ENCODE assay signal across 2 cellular contexts in the genomic region with DNA sequence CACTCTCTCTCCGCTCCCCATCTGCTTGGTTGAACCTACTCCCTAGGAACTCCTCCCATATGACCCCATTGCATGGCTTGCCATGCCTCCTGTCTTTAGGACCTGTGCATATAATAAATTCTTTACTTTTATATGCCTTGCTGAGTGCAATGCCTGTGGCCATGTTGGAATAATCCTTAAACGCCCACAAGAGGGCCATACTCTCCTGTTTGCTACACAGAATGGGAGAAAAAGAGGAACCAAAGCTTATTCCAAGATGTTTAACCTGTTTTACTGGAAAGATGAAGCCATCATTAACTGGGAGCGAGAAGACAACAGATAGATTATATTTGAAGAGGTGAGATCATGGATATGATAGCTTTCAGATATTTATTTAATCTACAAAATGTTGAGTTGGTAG.
TF ChIP-seq lines count a peak whose summit lies in the region.

No MANE protein-coding gene starts in this region.

TF ChIP-seq in SK-N-SH, 30 proteins besides CTCF, POLR2A, EP300 and RAD21 (continued from another document):
- TF ChIP-seq EZH2phosphoT487 (IDR thresholded peaks at IDR 0.05; ENCODE audit: borderline replicate concordance, low read depth) (no peak), RCOR1 (IDR thresholded peaks at IDR 0.05; ENCODE audit: low read length) (no peak), MEF2A (IDR thresholded peaks at IDR 0.05; ENCODE audit: borderline replicate concordance, low read depth) (no peak), TEAD4 (IDR thresholded peaks at IDR 0.05; ENCODE audit: borderline replicate concordance, insufficient read depth) (no peak), RFX5 (IDR thresholded peaks at IDR 0.05; ENCODE audit: low read length) (no peak), FOXJ3 (CRISPR knock-in tag; IDR thresholded peaks at IDR 0.05) (no peak), JUND (IDR thresholded peaks at IDR 0.05) (no peak), TAF1 (IDR thresholded peaks at IDR 0.05; ENCODE audit: borderline replicate concordance, low read depth, low read length) (no peak)
- TF ChIP-seq, protein P1, sequence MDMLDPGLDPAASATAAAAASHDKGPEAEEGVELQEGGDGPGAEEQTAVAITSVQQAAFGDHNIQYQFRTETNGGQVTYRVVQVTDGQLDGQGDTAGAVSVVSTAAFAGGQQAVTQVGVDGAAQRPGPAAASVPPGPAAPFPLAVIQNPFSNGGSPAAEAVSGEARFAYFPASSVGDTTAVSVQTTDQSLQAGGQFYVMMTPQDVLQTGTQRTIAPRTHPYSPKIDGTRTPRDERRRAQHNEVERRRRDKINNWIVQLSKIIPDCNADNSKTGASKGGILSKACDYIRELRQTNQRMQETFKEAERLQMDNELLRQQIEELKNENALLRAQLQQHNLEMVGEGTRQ (IDR thresholded peaks at IDR 0.05; ENCODE audit: borderline replicate concordance, low read depth, low read length): no peak
- TF ChIP-seq, protein P2, sequence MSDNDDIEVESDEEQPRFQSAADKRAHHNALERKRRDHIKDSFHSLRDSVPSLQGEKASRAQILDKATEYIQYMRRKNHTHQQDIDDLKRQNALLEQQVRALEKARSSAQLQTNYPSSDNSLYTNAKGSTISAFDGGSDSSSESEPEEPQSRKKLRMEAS (IDR thresholded peaks at IDR 0.05; ENCODE audit: low read depth): no peak
- TF ChIP-seq, protein P3, sequence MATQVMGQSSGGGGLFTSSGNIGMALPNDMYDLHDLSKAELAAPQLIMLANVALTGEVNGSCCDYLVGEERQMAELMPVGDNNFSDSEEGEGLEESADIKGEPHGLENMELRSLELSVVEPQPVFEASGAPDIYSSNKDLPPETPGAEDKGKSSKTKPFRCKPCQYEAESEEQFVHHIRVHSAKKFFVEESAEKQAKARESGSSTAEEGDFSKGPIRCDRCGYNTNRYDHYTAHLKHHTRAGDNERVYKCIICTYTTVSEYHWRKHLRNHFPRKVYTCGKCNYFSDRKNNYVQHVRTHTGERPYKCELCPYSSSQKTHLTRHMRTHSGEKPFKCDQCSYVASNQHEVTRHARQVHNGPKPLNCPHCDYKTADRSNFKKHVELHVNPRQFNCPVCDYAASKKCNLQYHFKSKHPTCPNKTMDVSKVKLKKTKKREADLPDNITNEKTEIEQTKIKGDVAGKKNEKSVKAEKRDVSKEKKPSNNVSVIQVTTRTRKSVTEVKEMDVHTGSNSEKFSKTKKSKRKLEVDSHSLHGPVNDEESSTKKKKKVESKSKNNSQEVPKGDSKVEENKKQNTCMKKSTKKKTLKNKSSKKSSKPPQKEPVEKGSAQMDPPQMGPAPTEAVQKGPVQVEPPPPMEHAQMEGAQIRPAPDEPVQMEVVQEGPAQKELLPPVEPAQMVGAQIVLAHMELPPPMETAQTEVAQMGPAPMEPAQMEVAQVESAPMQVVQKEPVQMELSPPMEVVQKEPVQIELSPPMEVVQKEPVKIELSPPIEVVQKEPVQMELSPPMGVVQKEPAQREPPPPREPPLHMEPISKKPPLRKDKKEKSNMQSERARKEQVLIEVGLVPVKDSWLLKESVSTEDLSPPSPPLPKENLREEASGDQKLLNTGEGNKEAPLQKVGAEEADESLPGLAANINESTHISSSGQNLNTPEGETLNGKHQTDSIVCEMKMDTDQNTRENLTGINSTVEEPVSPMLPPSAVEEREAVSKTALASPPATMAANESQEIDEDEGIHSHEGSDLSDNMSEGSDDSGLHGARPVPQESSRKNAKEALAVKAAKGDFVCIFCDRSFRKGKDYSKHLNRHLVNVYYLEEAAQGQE (IDR thresholded peaks at IDR 0.05; ENCODE audit: low read depth, low read length): no peak
- TF ChIP-seq, protein P4, sequence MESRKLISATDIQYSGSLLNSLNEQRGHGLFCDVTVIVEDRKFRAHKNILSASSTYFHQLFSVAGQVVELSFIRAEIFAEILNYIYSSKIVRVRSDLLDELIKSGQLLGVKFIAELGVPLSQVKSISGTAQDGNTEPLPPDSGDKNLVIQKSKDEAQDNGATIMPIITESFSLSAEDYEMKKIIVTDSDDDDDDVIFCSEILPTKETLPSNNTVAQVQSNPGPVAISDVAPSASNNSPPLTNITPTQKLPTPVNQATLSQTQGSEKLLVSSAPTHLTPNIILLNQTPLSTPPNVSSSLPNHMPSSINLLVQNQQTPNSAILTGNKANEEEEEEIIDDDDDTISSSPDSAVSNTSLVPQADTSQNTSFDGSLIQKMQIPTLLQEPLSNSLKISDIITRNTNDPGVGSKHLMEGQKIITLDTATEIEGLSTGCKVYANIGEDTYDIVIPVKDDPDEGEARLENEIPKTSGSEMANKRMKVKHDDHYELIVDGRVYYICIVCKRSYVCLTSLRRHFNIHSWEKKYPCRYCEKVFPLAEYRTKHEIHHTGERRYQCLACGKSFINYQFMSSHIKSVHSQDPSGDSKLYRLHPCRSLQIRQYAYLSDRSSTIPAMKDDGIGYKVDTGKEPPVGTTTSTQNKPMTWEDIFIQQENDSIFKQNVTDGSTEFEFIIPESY (IDR thresholded peaks at IDR 0.05; ENCODE audit: borderline replicate concordance, low read depth): no peak
TF ChIP-seq in SK-N-SH: peak in this region for 0.

TF ChIP-seq in SK-N-SH treated with all-trans-retinoic acid at 6 μM for 48 hours, 23 proteins besides CTCF, POLR2A, EP300 and RAD21 (continued from another document):
- TF ChIP-seq, protein P5, sequence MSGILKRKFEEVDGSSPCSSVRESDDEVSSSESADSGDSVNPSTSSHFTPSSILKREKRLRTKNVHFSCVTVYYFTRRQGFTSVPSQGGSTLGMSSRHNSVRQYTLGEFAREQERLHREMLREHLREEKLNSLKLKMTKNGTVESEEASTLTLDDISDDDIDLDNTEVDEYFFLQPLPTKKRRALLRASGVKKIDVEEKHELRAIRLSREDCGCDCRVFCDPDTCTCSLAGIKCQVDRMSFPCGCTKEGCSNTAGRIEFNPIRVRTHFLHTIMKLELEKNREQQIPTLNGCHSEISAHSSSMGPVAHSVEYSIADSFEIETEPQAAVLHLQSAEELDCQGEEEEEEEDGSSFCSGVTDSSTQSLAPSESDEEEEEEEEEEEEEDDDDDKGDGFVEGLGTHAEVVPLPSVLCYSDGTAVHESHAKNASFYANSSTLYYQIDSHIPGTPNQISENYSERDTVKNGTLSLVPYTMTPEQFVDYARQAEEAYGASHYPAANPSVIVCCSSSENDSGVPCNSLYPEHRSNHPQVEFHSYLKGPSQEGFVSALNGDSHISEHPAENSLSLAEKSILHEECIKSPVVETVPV (CRISPR knock-in tag; IDR thresholded peaks at IDR 0.05): no peak
- no peak for TF ChIP-seq ZNF8 (CRISPR knock-in tag; IDR thresholded peaks at IDR 0.05)
- no peak for TF ChIP-seq ZC3H10 (CRISPR knock-in tag; IDR thresholded peaks at IDR 0.05)
- TF ChIP-seq GLIS3 (CRISPR knock-in tag; IDR thresholded peaks at IDR 0.05): no peak
- no peak for TF ChIP-seq BACH2 (CRISPR knock-in tag; IDR thresholded peaks at IDR 0.05; ENCODE audit: borderline replicate concordance)
- TF ChIP-seq, protein P6, sequence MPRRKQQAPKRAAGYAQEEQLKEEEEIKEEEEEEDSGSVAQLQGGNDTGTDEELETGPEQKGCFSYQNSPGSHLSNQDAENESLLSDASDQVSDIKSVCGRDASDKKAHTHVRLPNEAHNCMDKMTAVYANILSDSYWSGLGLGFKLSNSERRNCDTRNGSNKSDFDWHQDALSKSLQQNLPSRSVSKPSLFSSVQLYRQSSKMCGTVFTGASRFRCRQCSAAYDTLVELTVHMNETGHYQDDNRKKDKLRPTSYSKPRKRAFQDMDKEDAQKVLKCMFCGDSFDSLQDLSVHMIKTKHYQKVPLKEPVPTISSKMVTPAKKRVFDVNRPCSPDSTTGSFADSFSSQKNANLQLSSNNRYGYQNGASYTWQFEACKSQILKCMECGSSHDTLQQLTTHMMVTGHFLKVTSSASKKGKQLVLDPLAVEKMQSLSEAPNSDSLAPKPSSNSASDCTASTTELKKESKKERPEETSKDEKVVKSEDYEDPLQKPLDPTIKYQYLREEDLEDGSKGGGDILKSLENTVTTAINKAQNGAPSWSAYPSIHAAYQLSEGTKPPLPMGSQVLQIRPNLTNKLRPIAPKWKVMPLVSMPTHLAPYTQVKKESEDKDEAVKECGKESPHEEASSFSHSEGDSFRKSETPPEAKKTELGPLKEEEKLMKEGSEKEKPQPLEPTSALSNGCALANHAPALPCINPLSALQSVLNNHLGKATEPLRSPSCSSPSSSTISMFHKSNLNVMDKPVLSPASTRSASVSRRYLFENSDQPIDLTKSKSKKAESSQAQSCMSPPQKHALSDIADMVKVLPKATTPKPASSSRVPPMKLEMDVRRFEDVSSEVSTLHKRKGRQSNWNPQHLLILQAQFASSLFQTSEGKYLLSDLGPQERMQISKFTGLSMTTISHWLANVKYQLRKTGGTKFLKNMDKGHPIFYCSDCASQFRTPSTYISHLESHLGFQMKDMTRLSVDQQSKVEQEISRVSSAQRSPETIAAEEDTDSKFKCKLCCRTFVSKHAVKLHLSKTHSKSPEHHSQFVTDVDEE (CRISPR knock-in tag; IDR thresholded peaks at IDR 0.05): no peak
- no peak for TF ChIP-seq PPARA (CRISPR knock-in tag; IDR thresholded peaks at IDR 0.05; ENCODE audit: borderline replicate concordance)
- TF ChIP-seq, protein P7, sequence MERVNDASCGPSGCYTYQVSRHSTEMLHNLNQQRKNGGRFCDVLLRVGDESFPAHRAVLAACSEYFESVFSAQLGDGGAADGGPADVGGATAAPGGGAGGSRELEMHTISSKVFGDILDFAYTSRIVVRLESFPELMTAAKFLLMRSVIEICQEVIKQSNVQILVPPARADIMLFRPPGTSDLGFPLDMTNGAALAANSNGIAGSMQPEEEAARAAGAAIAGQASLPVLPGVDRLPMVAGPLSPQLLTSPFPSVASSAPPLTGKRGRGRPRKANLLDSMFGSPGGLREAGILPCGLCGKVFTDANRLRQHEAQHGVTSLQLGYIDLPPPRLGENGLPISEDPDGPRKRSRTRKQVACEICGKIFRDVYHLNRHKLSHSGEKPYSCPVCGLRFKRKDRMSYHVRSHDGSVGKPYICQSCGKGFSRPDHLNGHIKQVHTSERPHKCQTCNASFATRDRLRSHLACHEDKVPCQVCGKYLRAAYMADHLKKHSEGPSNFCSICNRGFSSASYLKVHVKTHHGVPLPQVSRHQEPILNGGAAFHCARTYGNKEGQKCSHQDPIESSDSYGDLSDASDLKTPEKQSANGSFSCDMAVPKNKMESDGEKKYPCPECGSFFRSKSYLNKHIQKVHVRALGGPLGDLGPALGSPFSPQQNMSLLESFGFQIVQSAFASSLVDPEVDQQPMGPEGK (CRISPR knock-in tag; IDR thresholded peaks at IDR 0.05; ENCODE audit: borderline replicate concordance): no peak
- no peak for TF ChIP-seq ZNF70 (CRISPR knock-in tag; IDR thresholded peaks at IDR 0.05)
TF ChIP-seq in SK-N-SH treated with all-trans-retinoic acid at 6 μM for 48 hours: peak in this region for 0.
